Comparison of ENCODE assay signal across 19 cellular contexts in genomic region chr20:13533946-13534345, GRCh38.
DNase-seq lines count a peak whose midpoint lies in the region; ATAC-seq and TF ChIP-seq lines count a peak whose summit lies in the region.
"Had no signal": no experiment of that assay in that cellular context is flagged by ENCODE, and none has a peak within 500 bp of the region (broad histone marks: within the 10 kb centered on the region; RNA-seq: fewer than 3 reads in every experiment).

No MANE protein-coding gene starts in this region.

- no peak overlapping the region for H3K27ac ChIP-seq in mammary epithelial cell (ENCODE audit: insufficient read depth, low read depth, low read length)
- no peak overlapping the region for H3K27ac ChIP-seq in breast epithelium
- no peak overlapping the region for H3K27ac ChIP-seq in psoas muscle
- H3K27ac ChIP-seq: 22Rv1; BLaER1 treated with 17β-estradiol and CSF1 and Interleukin-3, amounts not matched to agents 10 nM and 100 nM; HL-60; RWPE1 had no signal

- WGBS in mammary epithelial cell (ENCODE audit: low coverage, missing lambda C conversion rate), result 87% methylated on average over 5 of the region's 5 CpGs
- WGBS in psoas muscle, 3 donors, result 71 to 81% (median 73%) methylated on average over 5 of the region's 5 CpGs

- H3K36me3 Mint-ChIP-seq in WTC11, result no peaks in the 10 kb centered on the region

- TF ChIP-seq POLR2A in breast epithelium (IDR thresholded peaks at IDR 0.05), result no peak

- H3K27me3 Mint-ChIP-seq in WTC11 (ENCODE audit: low read depth), result no peaks in the 10 kb centered on the region

- H3K9me3 ChIP-seq in mammary epithelial cell (replicated peaks; ENCODE audit: insufficient read depth, low read length) (no peaks in the 10 kb centered on the region), breast epithelium (no peaks in the 10 kb centered on the region), psoas muscle (no peaks in the 10 kb centered on the region)
- H3K9me3 ChIP-seq: BLaER1 treated with 17β-estradiol and CSF1 and Interleukin-3, amounts not matched to agents 10 nM and 100 nM; HAP-1 had no signal

- H3K4me1 ChIP-seq in mammary epithelial cell (ENCODE audit: insufficient read depth, low read length) (no peaks in the 10 kb centered on the region), breast epithelium (no peaks in the 10 kb centered on the region), psoas muscle (no peaks in the 10 kb centered on the region)
- H3K4me1 ChIP-seq: BLaER1 treated with 17β-estradiol and CSF1 and Interleukin-3, amounts not matched to agents 10 nM and 100 nM; HAP-1 had no signal

- H4K20me1 ChIP-seq in mammary epithelial cell (ENCODE audit: insufficient read depth, low read length), result no peaks in the 10 kb centered on the region
- H4K20me1 ChIP-seq: BLaER1 treated with 17β-estradiol and CSF1 and Interleukin-3, amounts not matched to agents 10 nM and 100 nM had no signal

- H3K4me3 ChIP-seq in mammary epithelial cell (replicated peaks in 1 of 3; ENCODE audit: insufficient read depth in 1 of 3, low read depth in 2 of 3, low read length in 3 of 3), result no peak overlapping the region
- no peak overlapping the region for H3K4me3 ChIP-seq in breast epithelium
- no peak overlapping the region for H3K4me3 ChIP-seq in psoas muscle
- H3K4me3 ChIP-seq: BLaER1 treated with 17β-estradiol and CSF1 and Interleukin-3, amounts not matched to agents 10 nM and 100 nM; HAP-1 had no signal

- no peak overlapping the region for H3K4me2 ChIP-seq in mammary epithelial cell (ENCODE audit: insufficient read depth, low read depth, low read length)
- H3K4me2 ChIP-seq: BLaER1 treated with 17β-estradiol and CSF1 and Interleukin-3, amounts not matched to agents 10 nM and 100 nM had no signal

- CTCF ChIA-PET in mammary epithelial cell (lab: Charles Lee; ENCODE audit: low non-redundant PET), result no interaction called here
- CTCF ChIA-PET in WTC11 (lab: Charles Lee), result interaction anchor here (0.9 to 1.4 kb wide), 2 partner anchors 12 to 209 kb away, joined by 3 to 5 read pairs; no protein-coding TSS in a partner anchor

- H3K9me3 Mint-ChIP-seq in WTC11, result no peaks in the 10 kb centered on the region

- BruUV-seq in mammary epithelial cell (replicated peaks; lab: Mats Ljungman, UMichigan), result no TSS peak

- H3K27me3 ChIP-seq in mammary epithelial cell (ENCODE audit: insufficient read depth, low read length) (no peaks in the 10 kb centered on the region), breast epithelium (no peaks in the 10 kb centered on the region), psoas muscle (ENCODE audit: insufficient read depth in 3 of 3, low read length in 2 of 3) (no peaks in the 10 kb centered on the region)
- H3K27me3 ChIP-seq: BLaER1 treated with 17β-estradiol and CSF1 and Interleukin-3, amounts not matched to agents 10 nM and 100 nM had no signal

- TF ChIP-seq CTCF in mammary epithelial cell (conservative IDR thresholded peaks at IDR 0.05 in 1 of 2, IDR thresholded peaks at IDR 0.05 in 1 of 2; ENCODE audit: extremely low read depth in 1 of 2, insufficient read depth in 1 of 2, low read depth in 1 of 2, low read length in 2 of 2) (no peak), breast epithelium (IDR thresholded peaks at IDR 0.05) (no peak), WTC11 (IDR thresholded peaks at IDR 0.05) (no peak), psoas muscle (IDR thresholded peaks at IDR 0.05) (no peak)

- POLR2A ChIA-PET in WTC11 (lab: Charles Lee), result no interaction called here

- in situ Hi-C loops in mammary epithelial cell (cut with MboI; ENCODE audit: low sequenced_read_pairs in 2 of 2), result loop anchor here in 1 of 2 donors (25.0 kb wide), 2 partner anchors 222 to 422 kb away; no protein-coding TSS in a partner anchor

- no peak overlapping the region for H3K9ac ChIP-seq in mammary epithelial cell (ENCODE audit: insufficient read depth, low read length)
- H3K9ac ChIP-seq: BLaER1 treated with 17β-estradiol and CSF1 and Interleukin-3, amounts not matched to agents 10 nM and 100 nM had no signal

- dilution Hi-C loops in mammary epithelial cell (cut with HindIII; ENCODE audit: low sequenced_read_pairs), result no loop called here

- intact Hi-C loops in mammary epithelial cell (cut with micrococcal nuclease), result no loop called here
- intact Hi-C loops in breast epithelium (cut with DNase I; ENCODE audit: low total_unique reads), result no loop called here
- intact Hi-C loops in psoas muscle (cut with DNase I), result no loop called here

- no peak overlapping the region for H3K4me3 Mint-ChIP-seq in WTC11

- no peaks in the 10 kb centered on the region for H3K79me2 ChIP-seq in mammary epithelial cell (ENCODE audit: insufficient read depth, low read length)

- DNase-seq in mammary epithelial cell (peak; percentile 15), breast epithelium (ENCODE audit: low spot score in 2 of 2) (no peak), WTC11 (ENCODE audit: low spot score) (no peak), kidney tubule cell (ENCODE audit: low spot score) (peak; percentile 44), psoas muscle (no peak), DMS153 treated with DMSO at 0.1 percent for 48 hours (lab: John Stamatoyannopoulos, UW; ENCODE audit: unreplicated experiment) (no peak)
- DNase-seq in stimulated activated naive CD8-positive, alpha-beta T cell treated with anti-CD3 and anti-CD28 coated beads, Interleukin-15, Interleukin-2, amounts not matched to agents 100 U/mL and 50 U/mL, for 24 hours, result no peak
- DNase-seq: MV-4-11, NCI-H1417, NCI-H187 treated with DMSO at 0.1 percent for 48 hours, NCI-H2171, NCI-H446 treated with DMSO at 0.1 percent for 48 hours, OCI-M1 had no signal

- no peak for ATAC-seq in WTC11
- ATAC-seq in HG03175 (IDR thresholded peaks at IDR 0.05; ENCODE audit: unreplicated experiment), result no peak
- no peak for ATAC-seq in psoas muscle
- no peak for ATAC-seq in stimulated activated naive CD8-positive, alpha-beta T cell treated with anti-CD3 and anti-CD28 coated beads, Interleukin-15, Interleukin-2, amounts not matched to agents 100 U/mL and 50 U/mL, for 24 hours

- peak overlapping the region; percentile 87; the same call in 1 of the 2 replicates for H3K27ac Mint-ChIP-seq in WTC11

- H3K36me3 ChIP-seq in mammary epithelial cell (ENCODE audit: insufficient read depth, low read length) (no peaks in the 10 kb centered on the region), breast epithelium (no peaks in the 10 kb centered on the region), psoas muscle (ENCODE audit: insufficient read depth in 1 of 2, low read depth in 1 of 2) (no peaks in the 10 kb centered on the region)
- H3K36me3 ChIP-seq: HAP-1 had no signal

- H3K4me1 Mint-ChIP-seq in WTC11, result peaks cover 10% of the 10 kb centered on the region

- H2AFZ ChIP-seq in mammary epithelial cell (ENCODE audit: low read depth, low read length), result no peak overlapping the region

TF ChIP-seq in WTC11, 78 proteins besides CTCF, POLR2A, EP300 and RAD21:
- TF ChIP-seq PRDM15 (CRISPR knock-in tag; IDR thresholded peaks at IDR 0.05) (no peak), ETV6 (CRISPR knock-in tag; IDR thresholded peaks at IDR 0.05) (no peak), ERG (CRISPR knock-in tag; IDR thresholded peaks at IDR 0.05) (no peak), ZNF317 (CRISPR knock-in tag; IDR thresholded peaks at IDR 0.05; ENCODE audit: borderline replicate concordance, low read depth) (no peak), ZMAT4 (CRISPR knock-in tag; IDR thresholded peaks at IDR 0.05) (no peak)

Comparison
In these comparisons a context has a peak if more than half of its experiments do, and no peak if none do; other contexts are left out.
1. DNase-seq: peak in mammary epithelial cell (single experiment) and kidney tubule cell (single experiment); none in breast epithelium (0 of 2), WTC11 (single experiment), psoas muscle (0 of 2), stimulated activated naive CD8-positive, alpha-beta T cell treated with anti-CD3 and anti-CD28 coated beads, Interleukin-15, Interleukin-2, amounts not matched to agents 100 U/mL and 50 U/mL, for 24 hours (single experiment) and DMS153 treated with DMSO at 0.1 percent for 48 hours (single experiment).